Comparison of ENCODE assay signal across 8 cellular contexts in genomic region chr10:69392481-69393000, GRCh38. TPM values are rescaled to one million over a fixed set of nuclear protein-coding genes. Genes with fewer than 3 reads are reported as not detected.
A peak's percentile ranks its signal among the peaks of the same experiment; 100 is the strongest.
DNase-seq lines count a peak whose midpoint lies in the region; ATAC-seq and TF ChIP-seq lines count a peak whose summit lies in the region.

No MANE protein-coding gene starts in this region.

- peak; percentile 78 for ATAC-seq in GM19452 (IDR thresholded peaks at IDR 0.05; ENCODE audit: unreplicated experiment)
- ATAC-seq in stimulated activated naive CD8-positive, alpha-beta T cell treated with anti-CD3 and anti-CD28 coated beads, Interleukin-15, amount 100 ng/mL, for 72 hours = peak; percentile 96

- H3K9ac ChIP-seq in HUES48 (ENCODE audit: low read depth, low read length) = no peak overlapping the region

- H3K4me1 Mint-ChIP-seq in CD8-positive, alpha-beta memory T cell = peaks cover 11 to 15% (median 13%) of the 10 kb centered on the region in 3 donors
- peaks cover 14% of the 10 kb centered on the region for H3K4me1 Mint-ChIP-seq in activated T-cell treated with anti-CD3 and anti-CD28 coated beads, Interleukin-2, amount 50 U/mL, for 24 hours (ENCODE audit: low read depth)
- peaks cover 14% of the 10 kb centered on the region for H3K4me1 Mint-ChIP-seq in nephron progenitor cell
- peaks cover 17% of the 10 kb centered on the region for H3K4me1 Mint-ChIP-seq in stimulated activated naive CD8-positive, alpha-beta T cell treated with anti-CD3 and anti-CD28 coated beads, Interleukin-15, amount 100 ng/mL, for 72 hours

- no peak overlapping the region for H3K27ac ChIP-seq in CD8-positive, alpha-beta memory T cell (ENCODE audit: low read depth, low read length)
- peak overlapping the region; percentile 77 for H3K27ac ChIP-seq in HUES48 (ENCODE audit: low read depth, low read length)

- H3K27ac Mint-ChIP-seq in CD8-positive, alpha-beta memory T cell = peak overlapping the region; percentile 74 to 92 (median 84)
- peak overlapping the region; percentile 84 for H3K27ac Mint-ChIP-seq in activated T-cell treated with anti-CD3 and anti-CD28 coated beads, Interleukin-2, amount 50 U/mL, for 24 hours
- no peak overlapping the region for H3K27ac Mint-ChIP-seq in nephron progenitor cell
- peak overlapping the region; percentile 25 to 59 for H3K27ac Mint-ChIP-seq in stimulated activated naive CD8-positive, alpha-beta T cell treated with anti-CD3 and anti-CD28 coated beads, Interleukin-15, amount 100 ng/mL, for 72 hours

- DNase-seq in CD8-positive, alpha-beta memory T cell = peak; percentile 62 to 86 (median 73)
- DNase-seq in OCI-M1 (lab: John Stamatoyannopoulos, UW) (peak; percentile 91), fibroblast of gingiva (ENCODE audit: low read depth) (peak; percentile 71), nephron progenitor cell (peak; percentile 84)
- peak; percentile 84 for DNase-seq in activated T-cell treated with anti-CD3 and anti-CD28 coated beads, Interleukin-2, amount 50 U/mL, for 24 hours
- peak; percentile 78 to 83 for DNase-seq in stimulated activated naive CD8-positive, alpha-beta T cell treated with anti-CD3 and anti-CD28 coated beads, Interleukin-15, amount 100 ng/mL, for 72 hours

- H3K9me3 Mint-ChIP-seq in CD8-positive, alpha-beta memory T cell = no peaks in the 10 kb centered on the region
- no peaks in the 10 kb centered on the region for H3K9me3 Mint-ChIP-seq in activated T-cell treated with anti-CD3 and anti-CD28 coated beads, Interleukin-2, amount 50 U/mL, for 24 hours
- no peaks in the 10 kb centered on the region for H3K9me3 Mint-ChIP-seq in nephron progenitor cell
- no peaks in the 10 kb centered on the region for H3K9me3 Mint-ChIP-seq in stimulated activated naive CD8-positive, alpha-beta T cell treated with anti-CD3 and anti-CD28 coated beads, Interleukin-15, amount 100 ng/mL, for 72 hours

- no peaks in the 10 kb centered on the region for H3K9me3 ChIP-seq in CD8-positive, alpha-beta memory T cell (ENCODE audit: low read length)
- H3K9me3 ChIP-seq in HUES48 (ENCODE audit: control insufficient read depth, insufficient read depth, low read length) = no peaks in the 10 kb centered on the region

- peaks cover 13% of the 10 kb centered on the region for H3K4me1 ChIP-seq in CD8-positive, alpha-beta memory T cell (ENCODE audit: insufficient read depth, low read length)
- peaks cover 25% of the 10 kb centered on the region for H3K4me1 ChIP-seq in HUES48 (ENCODE audit: control insufficient read depth, insufficient read depth, low read length)

- CTCF ChIA-PET in CD8-positive, alpha-beta memory T cell (lab: Charles Lee) = interaction anchor here (0.6 to 6.1 kb wide), 18 partner anchors 8 to 388 kb away, joined by 3 to 103 read pairs (median 3); no protein-coding TSS in a partner anchor

- H3K4me3 Mint-ChIP-seq in CD8-positive, alpha-beta memory T cell = no peak overlapping the region
- no peak overlapping the region for H3K4me3 Mint-ChIP-seq in activated T-cell treated with anti-CD3 and anti-CD28 coated beads, Interleukin-2, amount 50 U/mL, for 24 hours
- no peak overlapping the region for H3K4me3 Mint-ChIP-seq in nephron progenitor cell
- H3K4me3 Mint-ChIP-seq in stimulated activated naive CD8-positive, alpha-beta T cell treated with anti-CD3 and anti-CD28 coated beads, Interleukin-15, amount 100 ng/mL, for 72 hours = no peak overlapping the region

- H3K4me3 ChIP-seq in CD8-positive, alpha-beta memory T cell (ENCODE audit: low read length) = no peak overlapping the region
- H3K4me3 ChIP-seq in HUES48 (ENCODE audit: low read depth, low read length) = no peak overlapping the region

- POLR2A ChIA-PET in CD8-positive, alpha-beta memory T cell (lab: Charles Lee) = interaction anchor here (1.0 kb wide), 1 partner anchor 150 kb away, joined by 4 read pairs; no protein-coding TSS in a partner anchor

- peaks cover 38% of the 10 kb centered on the region for H3K36me3 ChIP-seq in CD8-positive, alpha-beta memory T cell (ENCODE audit: insufficient read depth, low read length)
- H3K36me3 ChIP-seq in HUES48 (ENCODE audit: control insufficient read depth, insufficient read depth, low read length) = peaks cover 72% of the 10 kb centered on the region

- peaks cover 10 to 74% (median 18%) of the 10 kb centered on the region in 3 donors for H3K36me3 Mint-ChIP-seq in CD8-positive, alpha-beta memory T cell
- H3K36me3 Mint-ChIP-seq in activated T-cell treated with anti-CD3 and anti-CD28 coated beads, Interleukin-2, amount 50 U/mL, for 24 hours (ENCODE audit: low read depth) = peaks cover 94% of the 10 kb centered on the region
- H3K36me3 Mint-ChIP-seq in nephron progenitor cell (ENCODE audit: low read depth) = peaks cover 28% of the 10 kb centered on the region

- no peaks in the 10 kb centered on the region for H3K27me3 ChIP-seq in CD8-positive, alpha-beta memory T cell (ENCODE audit: insufficient read depth, low read length, poor library complexity, severe bottlenecking)
- no peaks in the 10 kb centered on the region for H3K27me3 ChIP-seq in HUES48 (ENCODE audit: control insufficient read depth, insufficient read depth, low read length)

- peak; percentile 91 for TF ChIP-seq CTCF in nephron progenitor cell (IDR thresholded peaks at IDR 0.05)

- no peaks in the 10 kb centered on the region for H3K27me3 Mint-ChIP-seq in CD8-positive, alpha-beta memory T cell
- no peaks in the 10 kb centered on the region for H3K27me3 Mint-ChIP-seq in activated T-cell treated with anti-CD3 and anti-CD28 coated beads, Interleukin-2, amount 50 U/mL, for 24 hours
- H3K27me3 Mint-ChIP-seq in nephron progenitor cell (ENCODE audit: low read depth, poor library complexity) = no peaks in the 10 kb centered on the region
- H3K27me3 Mint-ChIP-seq in stimulated activated naive CD8-positive, alpha-beta T cell treated with anti-CD3 and anti-CD28 coated beads, Interleukin-15, amount 100 ng/mL, for 72 hours = no peaks in the 10 kb centered on the region

RNA-seq across cellular contexts. Expression of gene TACR2, which starts 24.2 kb away (rescaled TPM):
- total RNA-seq in CD8-positive, alpha-beta memory T cell = not detected
- polyA plus RNA-seq in CD8-positive, alpha-beta memory T cell = not detected

RNA-seq across cellular contexts. Expression of gene TSPAN15, which starts 58.7 kb away (rescaled TPM):
- total RNA-seq in CD8-positive, alpha-beta memory T cell = 1 to 10 TPM; 1.4 to 2.4 TPM
- polyA plus RNA-seq in CD8-positive, alpha-beta memory T cell = 20.2 TPM
